8 cellular contexts compared by ENCODE assay signal in the genomic region with DNA sequence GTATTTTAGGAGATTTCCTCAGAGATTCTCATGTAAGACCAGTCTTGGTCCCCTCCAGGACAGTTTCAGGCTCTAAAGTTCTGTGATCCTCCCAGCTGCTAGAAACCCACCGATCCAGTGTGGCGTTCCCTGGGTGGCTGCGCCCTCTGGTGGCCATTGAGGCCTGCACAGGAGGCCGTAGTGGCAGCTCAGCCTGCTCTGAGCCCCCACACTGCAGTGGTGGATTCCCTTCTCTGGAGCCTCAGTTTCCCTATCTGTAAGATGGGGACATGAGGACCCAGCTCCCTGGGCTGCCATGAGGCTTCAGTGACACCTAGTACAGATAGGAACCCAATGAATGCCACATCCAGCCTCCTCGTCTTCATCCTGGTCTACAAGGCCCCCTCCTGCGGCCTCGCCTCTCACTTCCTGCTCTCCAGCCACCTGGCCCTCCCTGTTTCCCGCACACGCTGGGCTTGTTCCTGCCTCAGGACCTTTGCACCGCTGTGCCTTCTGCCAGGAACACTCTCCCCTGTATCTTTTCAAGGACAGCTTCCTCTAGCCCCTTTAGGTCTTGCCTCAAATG. TPM values are rescaled to one million over a fixed set of nuclear protein-coding genes. Genes with fewer than 3 reads are reported as not detected.
DNase-seq lines count a peak whose midpoint lies in the region; ATAC-seq and TF ChIP-seq lines count a peak whose summit lies in the region.

No MANE protein-coding gene starts in this region.

- H4K20me1 ChIP-seq in PC-3 (ENCODE audit: low read length) = no peaks in the 10 kb centered on the region
- no peaks in the 10 kb centered on the region for H4K20me1 ChIP-seq in fibroblast of lung (ENCODE audit: control insufficient read depth, extremely low read depth, insufficient read depth, low read length)
- H4K20me1 ChIP-seq in neural progenitor cell (ENCODE audit: low read depth) = no peaks in the 10 kb centered on the region

- no peaks in the 10 kb centered on the region for H3F3A ChIP-seq in PC-3 (ENCODE audit: low read length, unreplicated experiment)
- no peaks in the 10 kb centered on the region for H3F3A ChIP-seq in neural progenitor cell (ENCODE audit: low read depth)

- H3K4me2 ChIP-seq in PC-3 (ENCODE audit: low read length) (no peak overlapping the region), fibroblast of lung (ENCODE audit: extremely low read depth, insufficient read depth, low read length) (no peak overlapping the region), neural progenitor cell (no peak overlapping the region)

- ATAC-seq in HG02678 (IDR thresholded peaks at IDR 0.05; ENCODE audit: unreplicated experiment) = peak; percentile 63
- ATAC-seq in PC-3 = peak; percentile 90

- H3K4me3 Mint-ChIP-seq in neural progenitor cell = no peak overlapping the region

- H3K9me3 Mint-ChIP-seq in neural progenitor cell = no peaks in the 10 kb centered on the region

- no peak overlapping the region for H3K27ac Mint-ChIP-seq in neural progenitor cell

- POLR2A ChIA-PET in PC-3 (lab: Charles Lee; ENCODE audit: unreplicated experiment) = no interaction called here

- no peaks in the 10 kb centered on the region for H3K9me3 ChIP-seq in PC-3 (ENCODE audit: low read length)
- H3K9me3 ChIP-seq in fibroblast of lung (ENCODE audit: control insufficient read depth, insufficient read depth, low read depth, low read length) = no peaks in the 10 kb centered on the region
- H3K9me3 ChIP-seq in neural progenitor cell (ENCODE audit: low read depth) = no peaks in the 10 kb centered on the region

- H3K4me3 ChIP-seq in PC-3 (ENCODE audit: low read length) = no peak overlapping the region
- H3K4me3 ChIP-seq in fibroblast of lung (replicated peaks in 1 of 4; ENCODE audit: control extremely low read depth in 1 of 4, insufficient read depth in 1 of 4, low read depth in 3 of 4, low read length in 4 of 4) = no peak overlapping the region
- no peak overlapping the region for H3K4me3 ChIP-seq in neural progenitor cell

- no peaks in the 10 kb centered on the region for H3K36me3 ChIP-seq in PC-3 (ENCODE audit: low read depth, low read length)
- H3K36me3 ChIP-seq in fibroblast of lung (ENCODE audit: control insufficient read depth, insufficient read depth, low read length) = no peaks in the 10 kb centered on the region
- no peaks in the 10 kb centered on the region for H3K36me3 ChIP-seq in neural progenitor cell

- H2AFZ ChIP-seq in PC-3 (ENCODE audit: low read length) = no peak overlapping the region
- no peak overlapping the region for H2AFZ ChIP-seq in fibroblast of lung (ENCODE audit: low read length)
- H2AFZ ChIP-seq in neural progenitor cell (replicated peaks) = no peak overlapping the region

- no peaks in the 10 kb centered on the region for H3K4me1 Mint-ChIP-seq in neural progenitor cell

- peaks cover 6% of the 10 kb centered on the region for H3K27me3 Mint-ChIP-seq in neural progenitor cell (ENCODE audit: insufficient read depth, low read depth)

- H3K4me1 ChIP-seq in PC-3 (ENCODE audit: insufficient read depth, low read length) = no peaks in the 10 kb centered on the region
- H3K4me1 ChIP-seq in fibroblast of lung (ENCODE audit: control insufficient read depth, extremely low read depth, insufficient read depth, low read length) = no peaks in the 10 kb centered on the region
- H3K4me1 ChIP-seq in neural progenitor cell = no peaks in the 10 kb centered on the region

- no peak overlapping the region for H3K27ac ChIP-seq in PC-3 (ENCODE audit: low read length)
- H3K27ac ChIP-seq in fibroblast of lung (ENCODE audit: insufficient read depth, low read length) = no peak overlapping the region
- no peak overlapping the region for H3K27ac ChIP-seq in neural progenitor cell

- TF ChIP-seq CTCF in PC-3 (conservative IDR thresholded peaks at IDR 0.05; ENCODE audit: low read depth, low read length) (peak; percentile 93), fibroblast of lung (conservative IDR thresholded peaks at IDR 0.05 in 1 of 2, IDR thresholded peaks at IDR 0.05 in 1 of 2; ENCODE audit: low read depth in 1 of 2, low read length in 2 of 2) (peak; percentile 94 to 98), neural progenitor cell (IDR thresholded peaks at IDR 0.05) (peak; percentile 98)

- H3K79me2 ChIP-seq in PC-3 (ENCODE audit: low read length) (no peaks in the 10 kb centered on the region), fibroblast of lung (ENCODE audit: control insufficient read depth, insufficient read depth, low read length) (no peaks in the 10 kb centered on the region), neural progenitor cell (ENCODE audit: low read depth) (no peaks in the 10 kb centered on the region)

- CTCF ChIA-PET in PC-3 (lab: Charles Lee) = interaction anchor here (1.0 kb wide), 1 partner anchor 97 kb away, joined by 3 read pairs; no protein-coding TSS in a partner anchor

- H3K36me3 Mint-ChIP-seq in neural progenitor cell = peaks cover 6% of the 10 kb centered on the region

- no TSS peak for BruUV-seq in PC-3 (replicated peaks; lab: Mats Ljungman, UMichigan)

- H3K9me2 ChIP-seq in PC-3 (replicated peaks; ENCODE audit: low read length) = no peaks in the 10 kb centered on the region

- DNase-seq in NCI-H2196 (lab: John Stamatoyannopoulos, UW; ENCODE audit: unreplicated experiment) (peak; percentile 56), NCI-H2196 treated with DMSO at 0.1 percent for 48 hours (lab: John Stamatoyannopoulos, UW; ENCODE audit: unreplicated experiment) (no peak), PC-3 (peak; percentile 64), fibroblast of lung (ENCODE audit: low read depth in 2 of 2) (peak; percentile 36 to 64), neural progenitor cell (ENCODE audit: low spot score) (peak; percentile 86), stromal cell of bone marrow (ENCODE audit: low read depth) (peak; percentile 28)
- DNase-seq in activated T-cell treated with anti-CD3 and anti-CD28 coated beads, Interleukin-2, amount 50 U/mL, for 48 hours = peak; percentile 88 to 89

- H3K9ac ChIP-seq in PC-3 (ENCODE audit: low read length) = no peak overlapping the region
- H3K9ac ChIP-seq in fibroblast of lung (ENCODE audit: insufficient read depth, low read length) = no peak overlapping the region
- no peak overlapping the region for H3K9ac ChIP-seq in neural progenitor cell

- H3K27me3 ChIP-seq in PC-3 (ENCODE audit: low read length) = no peaks in the 10 kb centered on the region
- H3K27me3 ChIP-seq in fibroblast of lung (ENCODE audit: control insufficient read depth, insufficient read depth, low read length) = no peaks in the 10 kb centered on the region
- no peaks in the 10 kb centered on the region for H3K27me3 ChIP-seq in neural progenitor cell

- intact Hi-C loops in PC-3 (cut with micrococcal nuclease) = loop anchor here (2.0 kb wide), 1 partner anchor 101 kb away; no protein-coding TSS in a partner anchor

RNA-seq across cellular contexts. Expression of a gene that starts 16.5 kb away (rescaled TPM):
- 12.7 and 13.9 TPM in 2 replicates for total RNA-seq in PC-3 (2014; rRNA removed)
- 13.6 and 16.7 TPM in 2 replicates for total RNA-seq in fibroblast of lung
- polyA plus RNA-seq in fibroblast of lung = 4.4 and 7.1 TPM in 2 replicates
- 4.0 and 6.2 TPM in 2 replicates for polyA plus RNA-seq in fibroblast of lung (2012)
- polyA minus RNA-seq in fibroblast of lung (ENCODE audit: low replicate concordance) = 4.4 and 12.8 TPM in 2 replicates
- 3.9 and 12.8 TPM in 2 replicates for total RNA-seq in neural progenitor cell (ENCODE audit: low replicate concordance)

RNA-seq across cellular contexts. Expression of a gene that starts 22.6 kb away (rescaled TPM):
- total RNA-seq in PC-3 (2014; rRNA removed) (not detected in 2 replicates), fibroblast of lung (not detected in 2 replicates), neural progenitor cell (ENCODE audit: low replicate concordance) (2.2 and 3.1 TPM in 2 replicates)
- polyA plus RNA-seq in fibroblast of lung = not detected in 2 replicates
- polyA plus RNA-seq in fibroblast of lung (2012) = not detected in 2 replicates
- polyA minus RNA-seq in fibroblast of lung (ENCODE audit: low replicate concordance) = not detected in 2 replicates

RNA-seq across cellular contexts. Expression of a gene that starts 33.6 kb away (rescaled TPM):
- 4.1 and 4.9 TPM in 2 replicates for total RNA-seq in PC-3 (2014; rRNA removed)
- 12.3 and 12.6 TPM in 2 replicates for total RNA-seq in fibroblast of lung
- polyA plus RNA-seq in fibroblast of lung = 11.6 and 15.0 TPM in 2 replicates
- 16.6 and 18.1 TPM in 2 replicates for polyA plus RNA-seq in fibroblast of lung (2012)
- polyA minus RNA-seq in fibroblast of lung (ENCODE audit: low replicate concordance) = 23.2 and 30.7 TPM in 2 replicates
- total RNA-seq in neural progenitor cell (ENCODE audit: low replicate concordance) = 10.5 and 27.4 TPM in 2 replicates

RNA-seq across cellular contexts. Expression of a gene that starts 57.4 kb away (rescaled TPM):
- total RNA-seq in PC-3 (2014; rRNA removed) (83.2 and 114 TPM in 2 replicates), fibroblast of lung (105 and 106 TPM in 2 replicates), neural progenitor cell (ENCODE audit: low replicate concordance) (58.4 and 97.4 TPM in 2 replicates)
- 84.0 and 98.2 TPM in 2 replicates for polyA plus RNA-seq in fibroblast of lung
- polyA plus RNA-seq in fibroblast of lung (2012) = 64.1 and 81.6 TPM in 2 replicates
- polyA minus RNA-seq in fibroblast of lung (ENCODE audit: low replicate concordance) = 220 and 250 TPM in 2 replicates
